In the genomic region with DNA sequence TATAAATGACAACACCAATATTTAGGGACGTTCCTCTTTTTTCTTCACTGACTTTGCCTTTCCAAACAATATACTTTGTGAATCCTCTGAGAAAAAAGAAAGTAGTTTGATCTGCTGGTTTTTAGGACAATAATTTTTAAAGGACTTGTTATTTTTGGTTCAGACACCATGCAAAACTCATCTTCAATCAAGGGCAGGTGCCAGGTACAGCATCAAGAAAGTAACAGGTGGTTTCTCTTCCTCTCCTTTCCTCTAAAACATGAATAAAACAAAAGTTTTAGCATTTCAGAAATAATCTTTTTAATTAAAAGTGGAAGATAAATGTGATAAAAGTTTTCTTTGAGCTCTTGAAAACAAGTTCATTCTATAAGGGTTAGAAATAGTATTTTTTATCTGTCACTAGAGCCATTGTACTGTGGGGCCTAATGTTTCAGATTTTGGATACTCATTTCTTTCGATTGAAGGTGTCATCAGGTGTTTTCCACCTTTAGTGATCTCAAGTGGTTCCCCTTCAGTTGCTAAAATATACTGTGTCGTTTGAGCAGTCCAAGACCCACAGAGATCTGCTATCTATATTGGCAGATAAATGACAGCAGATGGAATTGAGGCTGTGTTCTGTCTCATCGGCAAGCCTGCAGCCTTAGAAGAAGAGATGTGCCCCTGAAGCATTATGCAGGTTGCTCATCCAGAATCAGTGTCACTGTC, we compare ENCODE assay signal across 27 cellular contexts.
"Had no signal": no experiment of that assay in that cellular context is flagged by ENCODE, and none has a peak within 500 bp of the region (broad histone marks: within the 10 kb centered on the region; RNA-seq: fewer than 3 reads in every experiment).

No MANE protein-coding gene starts in this region.

- H3K9me3 ChIP-seq: esophagus muscularis mucosa, gastroesophageal sphincter, heart right ventricle, left lung, prostate gland, sigmoid colon, testis, tibial artery had no signal

- DNase-seq: dermis blood vessel endothelial cell; effector memory CD4-positive, alpha-beta T cell; foreskin keratinocyte; glutamatergic neuron; heart right ventricle; hippocampal formation; left cardiac atrium; left lung; mesendoderm; midbrain; naive thymus-derived CD8-positive, alpha-beta T cell; nephron progenitor cell; nucleus accumbens; right cardiac atrium; sigmoid colon; stimulated activated CD4-positive, alpha-beta T cell treated with anti-CD3 and anti-CD28 coated beads, Interleukin-2, amount 100 ng/mL, for 24 hours; stimulated activated CD4-positive, alpha-beta T cell treated with anti-CD3 and anti-CD28 coated beads, Interleukin-4, amount 100 ng/mL, for 24 hours; stimulated activated naive CD8-positive, alpha-beta T cell treated with anti-CD3 and anti-CD28 coated beads, Interleukin-15, Interleukin-2, amounts not matched to agents 100 U/mL and 50 U/mL, for 24 hours; substantia nigra; testis; tibial artery had no signal

- H3K36me3 ChIP-seq: esophagus muscularis mucosa, gastroesophageal sphincter, heart right ventricle, left lung, prostate gland, sigmoid colon, tibial artery had no signal

- H3K4me3 Mint-ChIP-seq: naive thymus-derived CD8-positive, alpha-beta T cell; nephron progenitor cell; stimulated activated effector memory CD8-positive, alpha-beta T cell treated with anti-CD3 and anti-CD28 coated beads, Interleukin-12 subunit alpha, Interleukin-12 subunit beta, amount 100 ng/mL, for 72 hours; type B pancreatic cell had no signal

- H3K27ac Mint-ChIP-seq: naive thymus-derived CD8-positive, alpha-beta T cell; nephron progenitor cell; stimulated activated effector memory CD8-positive, alpha-beta T cell treated with anti-CD3 and anti-CD28 coated beads, Interleukin-12 subunit alpha, Interleukin-12 subunit beta, amount 100 ng/mL, for 72 hours; type B pancreatic cell had no signal

- H3K4me3 ChIP-seq: coronary artery, esophagus muscularis mucosa, gastroesophageal sphincter, heart right ventricle, left lung, prostate gland, sigmoid colon, testis, tibial artery had no signal

- H3K36me3 Mint-ChIP-seq: naive thymus-derived CD8-positive, alpha-beta T cell; stimulated activated effector memory CD8-positive, alpha-beta T cell treated with anti-CD3 and anti-CD28 coated beads, Interleukin-12 subunit alpha, Interleukin-12 subunit beta, amount 100 ng/mL, for 72 hours; type B pancreatic cell had no signal

- ATAC-seq: foreskin keratinocyte; gastroesophageal sphincter; heart right ventricle; left cardiac atrium; left lung; naive thymus-derived CD8-positive, alpha-beta T cell; right cardiac atrium; stimulated activated effector memory CD8-positive, alpha-beta T cell treated with anti-CD3 and anti-CD28 coated beads, Interleukin-12 subunit alpha, Interleukin-12 subunit beta, amount 100 ng/mL, for 72 hours; stimulated activated naive CD8-positive, alpha-beta T cell treated with anti-CD3 and anti-CD28 coated beads, Interleukin-15, Interleukin-2, amounts not matched to agents 100 U/mL and 50 U/mL, for 24 hours had no signal

- H3K27me3 Mint-ChIP-seq: type B pancreatic cell had no signal

- H3K27ac ChIP-seq: coronary artery, esophagus muscularis mucosa, foreskin keratinocyte, gastroesophageal sphincter, heart right ventricle, left lung, prostate gland, sigmoid colon, testis, tibial artery had no signal

- H3K4me1 Mint-ChIP-seq: naive thymus-derived CD8-positive, alpha-beta T cell; nephron progenitor cell; stimulated activated effector memory CD8-positive, alpha-beta T cell treated with anti-CD3 and anti-CD28 coated beads, Interleukin-12 subunit alpha, Interleukin-12 subunit beta, amount 100 ng/mL, for 72 hours had no signal

- H3K4me1 ChIP-seq: esophagus muscularis mucosa, foreskin keratinocyte, gastroesophageal sphincter, heart right ventricle, left lung, prostate gland, testis, tibial artery had no signal

- H3K9me3 Mint-ChIP-seq: naive thymus-derived CD8-positive, alpha-beta T cell; stimulated activated effector memory CD8-positive, alpha-beta T cell treated with anti-CD3 and anti-CD28 coated beads, Interleukin-12 subunit alpha, Interleukin-12 subunit beta, amount 100 ng/mL, for 72 hours; type B pancreatic cell had no signal
